8 cellular contexts compared by ENCODE assay signal in genomic region chr20:47319517-47320252, GRCh38. TPM values are rescaled to one million over a fixed set of nuclear protein-coding genes. Genes with fewer than 3 reads are reported as not detected.
DNase-seq lines count a peak whose midpoint lies in the region; ATAC-seq and TF ChIP-seq lines count a peak whose summit lies in the region.

No MANE protein-coding gene starts in this region.

- no peaks in the 10 kb centered on the region for H3K27me3 ChIP-seq in skeletal muscle satellite cell (ENCODE audit: control insufficient read depth, insufficient read depth, low read length)

- CTCF ChIA-PET in MCF 10A (lab: Yijun Ruan, JAX) = interaction anchor here (0.6 to 5.5 kb wide), 7 partner anchors 11 to 187 kb away, joined by 3 to 50 read pairs (median 3); partner anchors contain the start of gene ZMYND8

- H3K36me3 Mint-ChIP-seq in MCF 10A (ENCODE audit: insufficient read depth, unreplicated experiment) (peaks cover 50% of the 10 kb centered on the region), immature natural killer cell (peaks cover 0 to 3% (median 0%) of the 10 kb centered on the region in 3 donors)

- TF ChIP-seq CTCF in MCF 10A (IDR thresholded peaks at IDR 0.05; ENCODE audit: unreplicated experiment) (no peak), GM10266 (IDR thresholded peaks at IDR 0.05; ENCODE audit: control insufficient read depth, insufficient read depth, low read depth, missing control alignments) (no peak)

- peaks cover 64% of the 10 kb centered on the region for H3K4me1 ChIP-seq in skeletal muscle satellite cell (ENCODE audit: control insufficient read depth, insufficient read depth, low read length)

- DNase-seq in DMS153 treated with DMSO at 0.1 percent for 48 hours (lab: John Stamatoyannopoulos, UW; ENCODE audit: unreplicated experiment) (peak; percentile 90), NCI-H2029 (lab: John Stamatoyannopoulos, UW) (peak; percentile 93), MCF 10A (ENCODE audit: unreplicated experiment) (peak; percentile 62), immature natural killer cell (no peak), mesenteric fat pad (ENCODE audit: low spot score) (no peak), GM10266 (ENCODE audit: extremely low spot score) (no peak)

- POLR2A ChIA-PET in MCF 10A (lab: Yijun Ruan, JAX) = interaction anchor here (0.6 to 46.0 kb wide), 17 partner anchors 11 to 184 kb away, joined by 3 to 1977 read pairs (median 5); partner anchors contain the start of genes NCOA3 and ZMYND8

- H3K4me3 Mint-ChIP-seq in MCF 10A (ENCODE audit: unreplicated experiment) (peak overlapping the region; percentile 65), immature natural killer cell (peak overlapping the region; percentile 33 to 79 (median 59))

- H3K9me3 Mint-ChIP-seq in MCF 10A (ENCODE audit: unreplicated experiment) (no peaks in the 10 kb centered on the region), immature natural killer cell (no peaks in the 10 kb centered on the region)

- peak overlapping the region; percentile 71 for H3K4me2 ChIP-seq in skeletal muscle satellite cell (ENCODE audit: low read length)

- H3K4me1 Mint-ChIP-seq in MCF 10A (ENCODE audit: insufficient read depth, unreplicated experiment) (peaks cover 60% of the 10 kb centered on the region), immature natural killer cell (peaks cover 83 to 88% of the 10 kb centered on the region in 2 donors)

- H3K27ac Mint-ChIP-seq in MCF 10A (ENCODE audit: low read depth, unreplicated experiment) (peak overlapping the region; percentile 94), immature natural killer cell (peak overlapping the region; percentile 75 to 96 (median 89))

- peaks cover 8% of the 10 kb centered on the region for H3K36me3 ChIP-seq in skeletal muscle satellite cell (ENCODE audit: insufficient read depth, low read length)

- H3K27me3 Mint-ChIP-seq in MCF 10A (ENCODE audit: insufficient read depth, unreplicated experiment) = no peaks in the 10 kb centered on the region
- H3K27me3 Mint-ChIP-seq in immature natural killer cell (ENCODE audit: low read depth in 3 of 3) = peaks cover 0 to 5% (median 3%) of the 10 kb centered on the region in 3 donors

- intact Hi-C loops in MCF 10A (cut with micrococcal nuclease) = loop anchor here (2.0 to 5.0 kb wide), 3 partner anchors 45 to 145 kb away; no protein-coding TSS in a partner anchor

- H3K9me3 ChIP-seq in skeletal muscle satellite cell (replicated peaks; ENCODE audit: low read length) = no peaks in the 10 kb centered on the region

- H3K4me3 ChIP-seq in skeletal muscle satellite cell (ENCODE audit: low read length) = peak overlapping the region; percentile 58

- H3K9ac ChIP-seq in skeletal muscle satellite cell (ENCODE audit: low read depth, low read length) = peak overlapping the region; percentile 95

- BruUV-seq in MCF 10A (replicated peaks; lab: Mats Ljungman, UMichigan) = no TSS peak

- ATAC-seq in HG03521 (IDR thresholded peaks at IDR 0.05; ENCODE audit: unreplicated experiment) = no peak

RNA-seq across cellular contexts. Expression of gene ZMYND8, which starts 36.8 kb away (rescaled TPM):
- total RNA-seq in MCF 10A (2022) (126 and 127 TPM in 2 replicates), mesenteric fat pad (23.1 TPM)
- 10 to 100 TPM in 1 of 3 donors, 1 to 10 TPM in 2; 3.4 to 16.9 (median 5.1) TPM for polyA plus RNA-seq in immature natural killer cell
- total RNA-seq in skeletal muscle satellite cell (2012; rRNA removed) = 40.1 and 50.0 TPM in 2 replicates

Comparison
In these comparisons a context has a peak if more than half of its experiments do, and no peak if none do; other contexts are left out.
1. DNase-seq: peak in DMS153 treated with DMSO at 0.1 percent for 48 hours (single experiment), NCI-H2029 (single experiment) and MCF 10A (single experiment); none in immature natural killer cell (0 of 3), mesenteric fat pad (single experiment) and GM10266 (single experiment).